32 cellular contexts compared by ENCODE assay signal in genomic region chr12:89288959-89289358, GRCh38.
"Had no signal": no experiment of that assay in that cellular context is flagged by ENCODE, and none has a peak within 500 bp of the region (broad histone marks: within the 10 kb centered on the region; RNA-seq: fewer than 3 reads in every experiment).

No MANE protein-coding gene starts in this region.

- ATAC-seq: body of pancreas; effector memory CD8-positive, alpha-beta T cell; left ventricle myocardium superior; naive thymus-derived CD4-positive, alpha-beta T cell; pancreas; stimulated activated naive B cell treated with anti-CD40 and anti-IgM and Interleukin-4, amounts not matched to agents 10 μg/mL and 1 μg/mL and 100 μg/mL, for 72 hours; upper lobe of right lung had no signal

- H3K4me1 ChIP-seq: body of pancreas, esophagus muscularis mucosa, pancreas, prostate gland, sigmoid colon, stomach, thyroid gland, upper lobe of right lung had no signal

- H3K9me2 ChIP-seq: SK-N-SH had no signal

- H3K36me3 ChIP-seq: esophagus muscularis mucosa, pancreas, prostate gland, sigmoid colon, stomach, thyroid gland, upper lobe of right lung, WERI-Rb-1 had no signal

- H3K4me2 ChIP-seq: SK-N-SH had no signal

- H3K4me3 ChIP-seq: body of pancreas, esophagus muscularis mucosa, pancreas, prostate gland, sigmoid colon, stomach, thyroid gland, upper lobe of right lung had no signal

- H3K9me3 ChIP-seq: body of pancreas, esophagus muscularis mucosa, pancreas, prostate gland, sigmoid colon, SK-N-SH, stomach, thyroid gland, upper lobe of right lung had no signal

- FAIRE-seq: frontal cortex, pancreas, small intestine, TTC549 had no signal

- H3K27ac ChIP-seq: body of pancreas, esophagus muscularis mucosa, pancreas, prostate gland, sigmoid colon, stomach, thyroid gland, upper lobe of right lung, WERI-Rb-1 had no signal

- DNase-seq: activated CD4-positive, alpha-beta T cell treated with anti-CD3 and anti-CD28 coated beads, Interleukin-2, amount 50 U/mL, for 48 hours; activated CD8-positive, alpha-beta memory T cell treated with anti-CD3 and anti-CD28 coated beads for 24 hours; activated T-cell treated with anti-CD3 and anti-CD28 coated beads, Interleukin-2, amount 50 U/mL, for 1 hour; aorta; body of pancreas; caudate nucleus; cortex of kidney; effector memory CD8-positive, alpha-beta T cell; islet precursor cell; left cardiac atrium; left ventricle myocardium superior; midbrain; naive thymus-derived CD4-positive, alpha-beta T cell; nucleus accumbens; pancreas; sigmoid colon; SK-N-SH; small intestine; stimulated activated CD4-positive, alpha-beta T cell treated with anti-CD3 and anti-CD28 coated beads, Interleukin-1b, Interleukin-23, amount 100 ng/mL, for 48 hours; stimulated activated CD4-positive, alpha-beta T cell treated with anti-CD3 and anti-CD28 coated beads, Interleukin-4, amount 100 ng/mL, for 4 hours; stimulated activated CD8-positive, alpha-beta memory T cell treated with anti-CD3 and anti-CD28 coated beads, Interleukin-4, amount 100 ng/mL, for 48 hours; stimulated activated naive B cell treated with anti-CD40 and anti-IgM and Interleukin-4, amounts not matched to agents 10 μg/mL and 1 μg/mL and 100 μg/mL, for 72 hours; stomach; SW 1271; T-helper 9 cell; thyroid gland; upper lobe of right lung; WERI-Rb-1 had no signal

- H3K27me3 ChIP-seq: body of pancreas, esophagus muscularis mucosa, pancreas, sigmoid colon, stomach, thyroid gland, upper lobe of right lung had no signal

- H3K9ac ChIP-seq: SK-N-SH had no signal
